In the genomic region with DNA sequence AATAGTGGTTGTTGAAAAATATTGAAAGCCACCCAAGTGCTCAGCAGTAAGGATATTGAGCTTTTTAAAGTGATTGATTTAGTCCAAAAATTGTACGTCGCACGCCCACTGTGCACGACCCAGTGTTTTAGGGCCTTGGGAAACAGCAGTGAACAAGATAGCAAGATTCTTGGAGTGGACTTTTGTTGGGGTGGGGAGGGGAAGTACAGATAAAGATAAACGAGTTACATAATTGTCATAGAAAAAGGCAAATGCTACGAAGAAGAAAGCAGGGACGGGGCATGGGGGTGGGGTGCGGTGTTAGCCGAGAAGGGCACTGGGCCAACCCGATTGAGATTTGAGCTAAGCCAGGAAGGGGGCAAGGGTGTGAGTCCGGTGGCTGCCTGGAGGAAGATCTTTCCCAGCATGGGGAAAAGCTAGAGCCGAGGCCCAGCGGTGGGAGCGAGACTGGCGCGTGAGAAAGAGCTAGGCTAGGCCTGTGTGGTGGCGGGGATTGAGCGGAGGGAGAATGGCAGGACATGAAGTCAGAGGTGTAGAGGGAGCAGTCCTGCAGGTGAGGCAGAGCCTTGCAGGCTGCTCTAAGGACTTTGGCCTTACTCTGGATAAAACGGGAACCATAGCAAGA, we compare ENCODE assay signal across 8 cellular contexts. TPM values are rescaled to one million over a fixed set of nuclear protein-coding genes. Genes with fewer than 3 reads are reported as not detected.
DNase-seq lines count a peak whose midpoint lies in the region; ATAC-seq and TF ChIP-seq lines count a peak whose summit lies in the region.

No MANE protein-coding gene starts in this region.

- peaks cover 47% of the 10 kb centered on the region for H4K20me1 ChIP-seq in BLaER1

- 0 to 2% methylated on average over 15 to 19 of the region's 19 CpGs for WGBS in gastroesophageal sphincter (ENCODE audit: low coverage in 1 of 2), 2 donors

- DNase-seq in MG63 = peak; percentile 19
- peak; percentile 42 for DNase-seq in occipital lobe (lab: John Stamatoyannopoulos, UW)

- peaks cover 11% of the 10 kb centered on the region for H3K4me1 Mint-ChIP-seq in activated T-helper 17 cell treated with anti-CD3 and anti-CD28 coated beads, Interleukin-2, amount 50 U/mL, for 72 hours

- peak overlapping the region; percentile 95 for H3K4me3 Mint-ChIP-seq in activated T-helper 17 cell treated with anti-CD3 and anti-CD28 coated beads, Interleukin-2, amount 50 U/mL, for 72 hours

- TF ChIP-seq EP300 in gastroesophageal sphincter (IDR thresholded peaks at IDR 0.05) = no peak

- H3K36me3 ChIP-seq in BLaER1 = peaks cover 39% of the 10 kb centered on the region
- peaks cover 24% of the 10 kb centered on the region for H3K36me3 ChIP-seq in MG63
- H3K36me3 ChIP-seq in gastroesophageal sphincter = peaks cover 0 to 28% of the 10 kb centered on the region in 2 donors

- peak overlapping the region; percentile 97 for H3K27ac ChIP-seq in BLaER1
- H3K27ac ChIP-seq in gastroesophageal sphincter = peak overlapping the region; percentile 68 to 97 (median 95)

- peak overlapping the region; percentile 94 for H3K9ac ChIP-seq in BLaER1

- H3K4me3 ChIP-seq in BLaER1 (peak overlapping the region; percentile 84), MG63 (peak overlapping the region; percentile 89), gastroesophageal sphincter (peak overlapping the region; percentile 61 to 83)

- peak overlapping the region; percentile 96 for H3K27ac Mint-ChIP-seq in activated T-helper 17 cell treated with anti-CD3 and anti-CD28 coated beads, Interleukin-2, amount 50 U/mL, for 72 hours

- TF ChIP-seq CTCF in gastroesophageal sphincter (IDR thresholded peaks at IDR 0.05) = peak in 1 of 4 experiments; percentile 16

- peaks cover 2% of the 10 kb centered on the region for H3K9me3 ChIP-seq in BLaER1
- no peaks in the 10 kb centered on the region for H3K9me3 ChIP-seq in MG63
- H3K9me3 ChIP-seq in gastroesophageal sphincter = no peaks in the 10 kb centered on the region

- no peaks in the 10 kb centered on the region for H3K27me3 Mint-ChIP-seq in activated T-helper 17 cell treated with anti-CD3 and anti-CD28 coated beads, Interleukin-2, amount 50 U/mL, for 72 hours

- H3K4me1 ChIP-seq in BLaER1 (peaks cover 21% of the 10 kb centered on the region), gastroesophageal sphincter (peaks cover 7 to 47% (median 16%) of the 10 kb centered on the region in 3 donors)

- peak; percentile 4 for ATAC-seq in GM19043 (IDR thresholded peaks at IDR 0.05; ENCODE audit: low read depth, unreplicated experiment)
- peak; percentile 37 for ATAC-seq in activated T-helper 17 cell treated with anti-CD3 and anti-CD28 coated beads, Interleukin-2, amount 50 U/mL, for 72 hours (replicated peaks)
- peak; percentile 3 for ATAC-seq in gastroesophageal sphincter
- ATAC-seq in GM21576 (IDR thresholded peaks at IDR 0.05; ENCODE audit: unreplicated experiment) = no peak
- ATAC-seq in HG03571 (IDR thresholded peaks at IDR 0.05; ENCODE audit: unreplicated experiment) = no peak

- peaks cover 59% of the 10 kb centered on the region for H3K36me3 Mint-ChIP-seq in activated T-helper 17 cell treated with anti-CD3 and anti-CD28 coated beads, Interleukin-2, amount 50 U/mL, for 72 hours (ENCODE audit: low read depth)

- H3K9me3 Mint-ChIP-seq in activated T-helper 17 cell treated with anti-CD3 and anti-CD28 coated beads, Interleukin-2, amount 50 U/mL, for 72 hours = no peaks in the 10 kb centered on the region

- H3K4me2 ChIP-seq in BLaER1 = peak overlapping the region; percentile 91

- H3K27me3 ChIP-seq in BLaER1 (no peaks in the 10 kb centered on the region), MG63 (no peaks in the 10 kb centered on the region), gastroesophageal sphincter (peaks cover 14% of the 10 kb centered on the region)

- no peak for TF ChIP-seq POLR2A in gastroesophageal sphincter (IDR thresholded peaks at IDR 0.05)

RNA-seq across cellular contexts. Expression of gene HTD2, which starts 0.5 kb away (rescaled TPM):
- total RNA-seq in MG63 (2014; rRNA removed; shearing (Covaris generic); ENCODE audit: low replicate concordance) = 3.6 and 25.3 TPM in 2 replicates
- total RNA-seq in activated T-helper 17 cell treated with anti-CD3 and anti-CD28 coated beads, Interleukin-2, amount 50 U/mL, for 72 hours = 10 to 100 TPM; 10.0 to 15.1 TPM
- total RNA-seq in gastroesophageal sphincter (10 to 100 TPM in 3 of 4 donors, 1 to 10 TPM in 1; 3.3 to 19.8 (median 11.9) TPM), occipital lobe (12.3 TPM)

RNA-seq across cellular contexts. Expression of gene RPP14, which starts 0.7 kb away (rescaled TPM):
- 6.2 and 16.3 TPM in 2 replicates for total RNA-seq in MG63 (2014; rRNA removed; shearing (Covaris generic); ENCODE audit: low replicate concordance)
- total RNA-seq in activated T-helper 17 cell treated with anti-CD3 and anti-CD28 coated beads, Interleukin-2, amount 50 U/mL, for 72 hours = 10 to 100 TPM; 16.1 to 19.1 TPM
- 10 to 100 TPM; 12.3 to 14.4 (median 14.1) TPM for total RNA-seq in gastroesophageal sphincter
- 14.2 TPM for total RNA-seq in occipital lobe

RNA-seq across cellular contexts. Expression of gene PXK, which starts 25.9 kb away (rescaled TPM):
- total RNA-seq in MG63 (2014; rRNA removed; shearing (Covaris generic); ENCODE audit: low replicate concordance) = 25.7 and 34.8 TPM in 2 replicates
- 10 to 100 TPM; 17.8 to 27.1 TPM for total RNA-seq in activated T-helper 17 cell treated with anti-CD3 and anti-CD28 coated beads, Interleukin-2, amount 50 U/mL, for 72 hours
- total RNA-seq in gastroesophageal sphincter (10 to 100 TPM; 29.3 to 41.0 (median 34.4) TPM), occipital lobe (28.2 TPM)

Comparison
In these comparisons a context has a peak if more than half of its experiments do, and no peak if none do; other contexts are left out.
1. ATAC-seq: peak in GM19043 (single experiment), activated T-helper 17 cell treated with anti-CD3 and anti-CD28 coated beads, Interleukin-2, amount 50 U/mL, for 72 hours (single experiment) and gastroesophageal sphincter (single experiment); none in GM21576 (single experiment) and HG03571 (single experiment).
2. Peak in every context shown above with its lines, with median percentiles within 50 percentile points of each other: H3K4me3 ChIP-seq.